ENCODE assay signal across 8 cellular contexts in the genomic region with DNA sequence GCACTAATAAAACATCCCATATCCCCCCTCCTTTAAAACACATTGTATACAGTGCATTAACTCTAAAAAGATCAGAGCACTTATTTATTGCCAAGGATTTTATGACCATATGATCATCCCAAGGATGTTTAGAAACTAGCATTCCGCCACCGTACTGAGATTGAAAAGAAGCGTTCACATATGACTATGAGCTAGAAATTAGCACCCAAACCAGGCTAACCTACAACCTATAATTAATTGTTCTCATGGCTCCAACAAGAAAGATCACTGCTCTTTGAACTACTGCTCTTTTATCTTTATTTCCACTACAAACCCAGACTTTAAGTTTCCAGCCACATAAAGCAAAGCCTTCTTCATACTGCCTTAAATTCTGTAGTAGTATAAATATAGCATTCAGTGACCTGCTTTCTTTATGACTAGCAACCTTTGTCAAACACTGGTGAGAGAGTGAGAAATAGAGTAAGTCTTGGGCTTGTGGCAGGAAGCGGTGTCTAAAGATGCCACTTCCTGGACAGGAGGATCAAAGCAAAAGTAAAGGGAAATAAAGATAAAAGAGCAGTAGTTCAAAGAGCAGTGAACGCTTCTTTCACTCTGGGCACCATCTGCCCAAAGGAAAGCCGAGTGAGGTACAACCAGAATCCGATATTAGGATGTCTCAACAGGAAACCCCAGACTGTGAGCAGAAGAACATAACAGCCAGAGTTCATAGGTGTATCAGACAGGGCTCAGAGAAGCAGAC.
DNase-seq lines count a peak whose midpoint lies in the region; ATAC-seq and TF ChIP-seq lines count a peak whose summit lies in the region.

No MANE protein-coding gene starts in this region.

- intact Hi-C loops in posterior vena cava (cut with DNase I) (loop anchor here in 1 of 2 donors (10.0 kb wide), 1 partner anchor 490 kb away; no protein-coding TSS in a partner anchor), CD14-positive monocyte (cut with micrococcal nuclease) (no loop called here)

- H3K27me3 Mint-ChIP-seq in CD14-positive monocyte (ENCODE audit: low read depth in 3 of 3), result peaks cover 0 to 8% (median 1%) of the 10 kb centered on the region in 3 donors

- no peaks in the 10 kb centered on the region for H3K36me3 Mint-ChIP-seq in CD14-positive monocyte

- peak; percentile 96 for ATAC-seq in GM21825 (IDR thresholded peaks at IDR 0.05; ENCODE audit: unreplicated experiment)

- DNase-seq in GM10248 (ENCODE audit: extremely low spot score) (peak; percentile 64), NK-92 (lab: John Stamatoyannopoulos, UW; ENCODE audit: unreplicated experiment) (peak; percentile 18), posterior vena cava (ENCODE audit: low spot score) (no peak), CD14-positive monocyte (ENCODE audit: low spot score) (no peak), NCI-H2029 treated with DMSO at 0.1 percent for 48 hours (lab: John Stamatoyannopoulos, UW) (no peak)
- peak; percentile 34 for DNase-seq in activated effector memory CD4-positive, alpha-beta T cell treated with Interleukin-2 at 50 U/mL for 16 hours
- peak; percentile 14 to 42 for DNase-seq in stimulated activated CD8-positive, alpha-beta memory T cell treated with anti-CD3 and anti-CD28 coated beads, Interleukin-15, amount 100 ng/mL, for 4 hours (ENCODE audit: low read depth in 2 of 2)

- POLR2A ChIA-PET in GM10248 (lab: Yijun Ruan, JAX), result no interaction called here

- H3K4me3 Mint-ChIP-seq in CD14-positive monocyte, result no peak overlapping the region

- TF ChIP-seq CTCF in GM10248 (IDR thresholded peaks at IDR 0.05; ENCODE audit: control extremely low read depth, extremely low read depth, low read depth, missing control alignments) (no peak), CD14-positive monocyte (IDR thresholded peaks at IDR 0.05) (no peak)

- H3K9me3 Mint-ChIP-seq in CD14-positive monocyte, result peaks cover 0 to 10% (median 4%) of the 10 kb centered on the region in 7 donors

- H3K27ac Mint-ChIP-seq in CD14-positive monocyte, result peak overlapping the region in 1 of 7 donors; percentile 1

- peaks cover 6% of the 10 kb centered on the region for H3K4me1 Mint-ChIP-seq in CD14-positive monocyte

- CTCF ChIA-PET in GM10248 (lab: Yijun Ruan, JAX), result interaction anchor here (1.3 kb wide), 2 partner anchors 13 to 112 kb away, joined by 3 read pairs; no protein-coding TSS in a partner anchor

Comparison
In these comparisons a context has a peak if more than half of its experiments do, and no peak if none do; other contexts are left out.
1. DNase-seq: peak in GM10248 (single experiment), NK-92 (single experiment), activated effector memory CD4-positive, alpha-beta T cell treated with Interleukin-2 at 50 U/mL for 16 hours (single experiment) and stimulated activated CD8-positive, alpha-beta memory T cell treated with anti-CD3 and anti-CD28 coated beads, Interleukin-15, amount 100 ng/mL, for 4 hours (2 of 2); none in posterior vena cava (single experiment), CD14-positive monocyte (single experiment) and NCI-H2029 treated with DMSO at 0.1 percent for 48 hours (single experiment).